Comparison of ENCODE assay signal across 13 cellular contexts in the genomic region with DNA sequence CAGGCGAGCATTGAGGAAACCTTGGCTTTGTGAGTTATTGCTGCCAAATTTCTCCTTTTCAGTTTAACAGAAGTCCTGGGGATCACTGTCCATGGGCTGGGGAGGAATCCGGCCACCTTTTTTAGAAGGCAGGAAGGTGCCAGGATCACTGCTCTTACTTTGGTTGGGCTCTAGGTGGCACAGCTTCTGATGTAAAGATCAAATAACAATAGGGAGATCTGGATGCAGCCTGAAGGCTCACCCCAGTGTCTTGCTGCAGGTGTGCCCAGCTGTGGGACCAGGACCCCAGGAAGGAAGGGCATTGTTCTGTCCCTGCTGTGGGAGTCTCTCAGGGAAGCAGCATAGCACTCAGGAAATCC.
DNase-seq lines count a peak whose midpoint lies in the region; FAIRE-seq and TF ChIP-seq lines count a peak whose summit lies in the region.
"Had no signal": no experiment of that assay in that cellular context is flagged by ENCODE, and none has a peak within 500 bp of the region (broad histone marks: within the 10 kb centered on the region; RNA-seq: fewer than 3 reads in every experiment).

No MANE protein-coding gene starts in this region.

- TF ChIP-seq POLR2A in thyroid gland (IDR thresholded peaks at IDR 0.05): no peak

- no peaks in the 10 kb centered on the region for H3K9me3 ChIP-seq in right atrium auricular region
- no peaks in the 10 kb centered on the region for H3K9me3 ChIP-seq in thyroid gland

- FAIRE-seq in urothelium cell line (lab: Jason Lieb, UNC): no peak
- FAIRE-seq: A204.1, TTC549 had no signal

- H3K36me3 ChIP-seq in right atrium auricular region (no peaks in the 10 kb centered on the region), thyroid gland (no peaks in the 10 kb centered on the region)

- 87 to 97% methylated on average over 2 of the region's 2 CpGs for WGBS in thyroid gland, 2 donors

- intact Hi-C loops in thyroid gland (cut with DNase I): no loop called here

- H3K27ac ChIP-seq in VCaP: no peak overlapping the region
- peak overlapping the region; percentile 64 to 94 for H3K27ac ChIP-seq in right atrium auricular region
- peak overlapping the region in 2 of 3 donors; percentile 1 to 15 for H3K27ac ChIP-seq in thyroid gland

- H3K27me3 ChIP-seq in right atrium auricular region: no peaks in the 10 kb centered on the region
- no peaks in the 10 kb centered on the region for H3K27me3 ChIP-seq in thyroid gland

- peaks cover 0 to 97% of the 10 kb centered on the region in 2 donors for H3K4me1 ChIP-seq in right atrium auricular region
- H3K4me1 ChIP-seq in thyroid gland: peaks cover 33 to 61% of the 10 kb centered on the region in 2 donors

- peak; percentile 43 for TF ChIP-seq CTCF in VCaP (conservative IDR thresholded peaks at IDR 0.05)
- no peak for TF ChIP-seq CTCF in right atrium auricular region (IDR thresholded peaks at IDR 0.05)
- peak in 2 of 6 experiments; percentile 10 to 21 for TF ChIP-seq CTCF in thyroid gland (IDR thresholded peaks at IDR 0.05)

- DNase-seq in DMS53 (lab: John Stamatoyannopoulos, UW) (peak; percentile 27), DMS53 treated with DMSO at 0.1 percent for 48 hours (lab: John Stamatoyannopoulos, UW; ENCODE audit: unreplicated experiment) (no peak), right atrium auricular region (ENCODE audit: low spot score) (no peak), thyroid gland (no peak), urothelium cell line (ENCODE audit: low spot score) (no peak), NAMALWA (ENCODE audit: low spot score) (no peak), SKM-1 treated with dmso at 0.1 percent for 144 hours (lab: John Stamatoyannopoulos, UW; ENCODE audit: unreplicated experiment) (no peak)
- DNase-seq: activated T-cell treated with anti-CD3 and anti-CD28 coated beads, Interleukin-2, amount 50 U/mL, for 1 hour; NCI-H226 had no signal

- no peak overlapping the region for H3K4me3 ChIP-seq in right atrium auricular region
- no peak overlapping the region for H3K4me3 ChIP-seq in thyroid gland (replicated peaks in 1 of 3)
- H3K4me3 ChIP-seq: coronary artery had no signal
